ENCODE assay signal across 22 cellular contexts in genomic region chr5:11268894-11269293, GRCh38.
"Had no signal": no experiment of that assay in that cellular context is flagged by ENCODE, and none has a peak within 500 bp of the region (broad histone marks: within the 10 kb centered on the region; RNA-seq: fewer than 3 reads in every experiment).

No MANE protein-coding gene starts in this region.

- H3K4me1 ChIP-seq: ascending aorta, breast epithelium, gastrocnemius medialis, heart left ventricle, sigmoid colon, stomach had no signal

- H3K36me3 ChIP-seq: ascending aorta, breast epithelium, gastrocnemius medialis, heart left ventricle, neutrophil, sigmoid colon, stomach had no signal

- H3K9me3 ChIP-seq: ascending aorta, breast epithelium, gastrocnemius medialis, heart left ventricle, neutrophil, sigmoid colon, stomach had no signal

- ATAC-seq: esophagus mucosa; gastrocnemius medialis; heart left ventricle; left ventricle myocardium superior; natural killer cell treated with Interleukin-12 subunit alpha and Interleukin-12 subunit beta and Interleukin-15 and Interleukin-18, amount 100 ng/mL, for 72 hours; stimulated activated effector memory CD8-positive, alpha-beta T cell treated with anti-CD3 and anti-CD28 coated beads, Interleukin-12 subunit alpha, Interleukin-12 subunit beta, amount 100 ng/mL, for 72 hours had no signal

- H3K4me3 ChIP-seq: ascending aorta, breast epithelium, gastrocnemius medialis, heart left ventricle, sigmoid colon, stomach had no signal

- H3K27me3 ChIP-seq: ascending aorta, breast epithelium, gastrocnemius medialis, heart left ventricle, neutrophil, stomach had no signal

- DNase-seq: activated CD4-positive, alpha-beta T cell treated with anti-CD3 and anti-CD28 coated beads for 48 hours; activated CD4-positive, CD25-positive, alpha-beta regulatory T cell; activated CD8-positive, alpha-beta memory T cell treated with anti-CD3 and anti-CD28 coated beads, Interleukin-2, amount 50 U/mL, for 4 hours; activated effector memory CD4-positive, alpha-beta T cell treated with Interleukin-2 at 50 U/mL for 16 hours; activated naive CD4-positive, alpha-beta T cell treated with anti-CD3 and anti-CD28 coated beads, Interleukin-2, amount 50 U/mL, for 16 hours; activated T-cell treated with anti-CD3 and anti-CD28 coated beads, Interleukin-2, amount 50 U/mL, for 48 hours; effector CD8-positive, alpha-beta T cell; gastrocnemius medialis; heart left ventricle; immature natural killer cell; kidney glomerular epithelial cell; left ventricle myocardium superior; mesendoderm; sigmoid colon; stimulated activated CD4-positive, alpha-beta T cell treated with anti-CD3 and anti-CD28 coated beads, Interleukin-4, amount 100 ng/mL, for 24 hours; stomach had no signal

- H3K27ac ChIP-seq: ascending aorta, breast epithelium, gastrocnemius medialis, heart left ventricle, neutrophil, sigmoid colon, stomach had no signal
